Comparison of ENCODE assay signal across 20 cellular contexts in the genomic region with DNA sequence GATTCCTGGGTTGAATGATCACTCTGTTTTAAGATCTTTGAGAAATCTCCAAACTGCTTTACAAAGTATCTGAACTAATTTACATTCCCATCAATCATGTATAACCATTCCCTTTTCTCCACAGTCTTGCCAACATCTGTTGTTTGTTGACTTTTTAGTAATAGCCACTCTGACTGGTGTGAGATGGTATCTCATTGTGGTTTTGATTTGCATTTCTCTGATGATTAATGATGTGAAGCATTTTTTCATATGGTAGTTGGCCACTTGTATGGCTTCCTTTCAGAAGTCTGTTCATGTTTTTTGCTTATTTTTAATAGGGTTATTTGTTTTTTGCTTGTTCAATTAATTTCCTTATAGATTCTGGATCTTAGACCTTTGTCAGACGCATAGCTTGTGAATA.
A peak's percentile ranks its signal among the peaks of the same experiment; 100 is the strongest.
DNase-seq lines count a peak whose midpoint lies in the region; TF ChIP-seq lines count a peak whose summit lies in the region.
"Had no signal": no experiment of that assay in that cellular context is flagged by ENCODE, and none has a peak within 500 bp of the region (broad histone marks: within the 10 kb centered on the region; RNA-seq: fewer than 3 reads in every experiment).

No MANE protein-coding gene starts in this region.

- H3K4me3 ChIP-seq in HFF-Myc (replicated peaks; ENCODE audit: low read depth, low read length) (no peak overlapping the region), fibroblast of mammary gland (ENCODE audit: control insufficient read depth, low read depth, low read length) (no peak overlapping the region), tibial nerve (no peak overlapping the region), esophagus squamous epithelium (no peak overlapping the region)
- H3K4me3 ChIP-seq: spleen, upper lobe of right lung had no signal

- H3K9me3 ChIP-seq in tibial nerve (peaks cover 0 to 11% (median 0%) of the 10 kb centered on the region in 4 donors), esophagus squamous epithelium (peaks cover 0 to under 1% (median 0%) of the 10 kb centered on the region in 3 donors)

- H3K27me3 ChIP-seq in tibial nerve (no peaks in the 10 kb centered on the region), esophagus squamous epithelium (no peaks in the 10 kb centered on the region)
- H3K27me3 ChIP-seq: spleen, upper lobe of right lung had no signal

- H3K4me1 ChIP-seq in tibial nerve (no peaks in the 10 kb centered on the region), esophagus squamous epithelium (no peaks in the 10 kb centered on the region)
- H3K4me1 ChIP-seq: spleen, upper lobe of right lung had no signal

- intact Hi-C loops in head of caudate nucleus (cut with DNase I) = no loop called here
- intact Hi-C loops in esophagus squamous epithelium (cut with DNase I) = no loop called here

- no peak for TF ChIP-seq EP300 in tibial nerve (IDR thresholded peaks at IDR 0.05)

- TF ChIP-seq CTCF in HFF-Myc (IDR thresholded peaks at IDR 0.05; ENCODE audit: low read depth, low read length, missing control alignments) (no peak), fibroblast of mammary gland (conservative IDR thresholded peaks at IDR 0.05; ENCODE audit: control insufficient read depth, insufficient read depth, low read depth, low read length) (no peak), tibial nerve (IDR thresholded peaks at IDR 0.05) (no peak), esophagus squamous epithelium (IDR thresholded peaks at IDR 0.05) (no peak)

- TF ChIP-seq POLR2A in tibial nerve (IDR thresholded peaks at IDR 0.05) (no peak), esophagus squamous epithelium (IDR thresholded peaks at IDR 0.05) (no peak)

- in situ Hi-C loops in G401 (cut with HindIII; ENCODE audit: low sequenced_read_pairs) = no loop called here

- no peak overlapping the region for H3K27ac ChIP-seq in tibial nerve
- H3K27ac ChIP-seq in esophagus squamous epithelium = no peak overlapping the region
- H3K27ac ChIP-seq: spleen, upper lobe of right lung, VCaP had no signal

- DNase-seq in A172 (ENCODE audit: low spot score) (peak; percentile 18), HFF-Myc (ENCODE audit: extremely low read depth, low read depth) (peak; percentile 5), RPMI7951 (ENCODE audit: low read depth) (peak; percentile 67), fibroblast of mammary gland (ENCODE audit: low read depth) (peak; percentile 32), head of caudate nucleus (no peak), tibial nerve (ENCODE audit: low spot score in 2 of 2) (no peak), G401 (ENCODE audit: low spot score) (no peak), esophagus squamous epithelium (lab: John Stamatoyannopoulos, UW) (no peak)
- DNase-seq: activated CD4-positive, alpha-beta T cell treated with anti-CD3 and anti-CD28 coated beads, Interleukin-2, amount 50 U/mL, for 48 hours; activated naive CD4-positive, alpha-beta T cell treated with anti-CD3 and anti-CD28 coated beads for 36 hours; activated T-cell treated with anti-CD3 and anti-CD28 coated beads, Interleukin-2, amount 50 U/mL, for 1 hour; anterior cingulate cortex; DMS153; endodermal cell; midbrain; NCI-H524; SHP77; spleen; upper lobe of right lung had no signal

- H3K36me3 ChIP-seq in tibial nerve = no peaks in the 10 kb centered on the region
- no peaks in the 10 kb centered on the region for H3K36me3 ChIP-seq in esophagus squamous epithelium
- H3K36me3 ChIP-seq: spleen, upper lobe of right lung had no signal

- 89 to 97% methylated on average over 1 of the region's 1 CpG for WGBS in tibial nerve, 2 donors
- WGBS in esophagus squamous epithelium, 2 donors = 71 to 82% methylated on average over 1 of the region's 1 CpG

Comparison
In these comparisons a context has a peak if more than half of its experiments do, and no peak if none do; other contexts are left out.
1. DNase-seq: peak in A172 (single experiment), HFF-Myc (single experiment), RPMI7951 (single experiment) and fibroblast of mammary gland (single experiment); none in head of caudate nucleus (0 of 42), tibial nerve (0 of 2), G401 (single experiment) and esophagus squamous epithelium (single experiment).